Comparison of ENCODE assay signal across 12 cellular contexts in genomic region chr19:57269515-57270250, GRCh38. TPM values are rescaled to one million over a fixed set of nuclear protein-coding genes. Genes with fewer than 3 reads are reported as not detected.
DNase-seq lines count a peak whose midpoint lies in the region; ATAC-seq, FAIRE-seq and TF ChIP-seq lines count a peak whose summit lies in the region.
"Had no signal": no experiment of that assay in that cellular context is flagged by ENCODE, and none has a peak within 500 bp of the region (broad histone marks: within the 10 kb centered on the region; RNA-seq: fewer than 3 reads in every experiment).

No MANE protein-coding gene starts in this region.

- H3K9ac ChIP-seq in OCI-LY1 (ENCODE audit: low read length) (no peak overlapping the region), fibroblast of lung (ENCODE audit: insufficient read depth, low read length) (no peak overlapping the region)

- H3K27ac ChIP-seq in A549 = no peak overlapping the region
- H3K27ac ChIP-seq in OCI-LY1 (ENCODE audit: low read depth, low read length, poor library complexity, severe bottlenecking) = peak overlapping the region; percentile 62
- no peak overlapping the region for H3K27ac ChIP-seq in fibroblast of lung (ENCODE audit: insufficient read depth, low read length)
- H3K27ac ChIP-seq: adrenal gland, upper lobe of left lung had no signal

- no peak for DNase-seq in A549 (ENCODE audit: low read depth in 1 of 2, low spot score in 1 of 2)
- peak; percentile 75 to 96 for DNase-seq in fibroblast of lung (ENCODE audit: low read depth in 2 of 2)
- DNase-seq in NCI-H2107 treated with DMSO at 0.1 percent for 48 hours (lab: John Stamatoyannopoulos, UW; ENCODE audit: unreplicated experiment) = no peak
- DNase-seq in stimulated activated CD4-positive, alpha-beta T cell treated with anti-CD3 and anti-CD28 coated beads, Interleukin-15, amount 100 ng/mL, for 24 hours = no peak
- no peak for DNase-seq in posterior vena cava (ENCODE audit: low spot score)
- DNase-seq: adrenal gland, DMS79, spleen, upper lobe of left lung had no signal

- TF ChIP-seq EP300 in A549 (IDR thresholded peaks at IDR 0.05) = no peak

- H2AFZ ChIP-seq in OCI-LY1 (ENCODE audit: low read length) (peak overlapping the region; percentile 70; the same call in 1 of the 2 replicates), fibroblast of lung (ENCODE audit: low read length) (no peak overlapping the region)

- H3K9me3 ChIP-seq in A549 = peaks cover 76% of the 10 kb centered on the region
- H3K9me3 ChIP-seq in OCI-LY1 (ENCODE audit: low read length) = no peaks in the 10 kb centered on the region
- H3K9me3 ChIP-seq in fibroblast of lung (ENCODE audit: control insufficient read depth, insufficient read depth, low read depth, low read length) = no peaks in the 10 kb centered on the region
- H3K9me3 ChIP-seq: adrenal gland, spleen, upper lobe of left lung had no signal

- CTCF ChIA-PET in A549 (lab: Yijun Ruan, JAX) = no interaction called here

- intact Hi-C loops in posterior vena cava (cut with DNase I) = no loop called here

- ATAC-seq in A549 (peak; percentile 39 to 49; a peak in 2 of 6 replicates), GM18511 (IDR thresholded peaks at IDR 0.05; ENCODE audit: unreplicated experiment) (peak; percentile 71), HG02759 (IDR thresholded peaks at IDR 0.05; ENCODE audit: unreplicated experiment) (no peak)

- no peaks in the 10 kb centered on the region for H3K4me1 ChIP-seq in A549
- H3K4me1 ChIP-seq in OCI-LY1 (ENCODE audit: insufficient read depth, low read length, severe bottlenecking) = peaks cover 10% of the 10 kb centered on the region
- peaks cover 5% of the 10 kb centered on the region for H3K4me1 ChIP-seq in fibroblast of lung (ENCODE audit: control insufficient read depth, extremely low read depth, insufficient read depth, low read length)
- H3K4me1 ChIP-seq: spleen, upper lobe of left lung had no signal

- no peaks in the 10 kb centered on the region for H3K9me2 ChIP-seq in OCI-LY1 (ENCODE audit: low read depth, low read length)

- H3K36me3 ChIP-seq in OCI-LY1 (ENCODE audit: insufficient read depth, low read length) (peaks cover 20% of the 10 kb centered on the region), fibroblast of lung (ENCODE audit: control insufficient read depth, insufficient read depth, low read length) (no peaks in the 10 kb centered on the region)
- H3K36me3 ChIP-seq: adrenal gland had no signal

- H3K4me3 ChIP-seq in A549 = no peak overlapping the region
- peak overlapping the region; percentile 7 for H3K4me3 ChIP-seq in OCI-LY1 (ENCODE audit: low read depth, low read length, poor library complexity, severe bottlenecking)
- no peak overlapping the region for H3K4me3 ChIP-seq in fibroblast of lung (replicated peaks in 1 of 4; ENCODE audit: control extremely low read depth in 1 of 4, insufficient read depth in 1 of 4, low read depth in 3 of 4, low read length in 4 of 4)
- H3K4me3 ChIP-seq: adrenal gland, spleen, upper lobe of left lung had no signal

- H3K4me2 ChIP-seq in A549 (no peak overlapping the region), OCI-LY1 (ENCODE audit: low read length) (peak overlapping the region; percentile 45), fibroblast of lung (ENCODE audit: extremely low read depth, insufficient read depth, low read length) (peak overlapping the region; percentile 23)

- H4K20me1 ChIP-seq in OCI-LY1 (ENCODE audit: insufficient read depth, low read length) = no peaks in the 10 kb centered on the region
- no peaks in the 10 kb centered on the region for H4K20me1 ChIP-seq in fibroblast of lung (ENCODE audit: control insufficient read depth, extremely low read depth, insufficient read depth, low read length)

- POLR2A ChIA-PET in A549 (lab: Yijun Ruan, JAX) = interaction anchor here (0.7 kb wide), 1 partner anchor 524 kb away, joined by 3 read pairs; no protein-coding TSS in a partner anchor

- no peak for TF ChIP-seq CTCF in A549 (IDR thresholded peaks at IDR 0.05)
- no peak for TF ChIP-seq CTCF in OCI-LY1 (IDR thresholded peaks at IDR 0.05; ENCODE audit: low read length)
- TF ChIP-seq CTCF in fibroblast of lung (conservative IDR thresholded peaks at IDR 0.05 in 1 of 2, IDR thresholded peaks at IDR 0.05 in 1 of 2; ENCODE audit: low read depth in 1 of 2, low read length in 2 of 2) = no peak

- no peaks in the 10 kb centered on the region for H3K27me3 ChIP-seq in OCI-LY1 (ENCODE audit: insufficient read depth, low read length)
- no peaks in the 10 kb centered on the region for H3K27me3 ChIP-seq in fibroblast of lung (ENCODE audit: control insufficient read depth, insufficient read depth, low read length)
- H3K27me3 ChIP-seq: adrenal gland, spleen, upper lobe of left lung had no signal

- no peak for TF ChIP-seq POLR2A in A549 (IDR thresholded peaks at IDR 0.05; ENCODE audit: low read length)

- 75% methylated on average over 4 of the region's 4 CpGs for WGBS in A549 (ENCODE audit: missing lambda C conversion rate)

- peak; percentile 59 for FAIRE-seq in A549 (lab: Jason Lieb, UNC)

- H3K79me2 ChIP-seq in OCI-LY1 (ENCODE audit: insufficient read depth, low read length) = no peaks in the 10 kb centered on the region
- no peaks in the 10 kb centered on the region for H3K79me2 ChIP-seq in fibroblast of lung (ENCODE audit: control insufficient read depth, insufficient read depth, low read length)

- no peaks in the 10 kb centered on the region for H3F3A ChIP-seq in OCI-LY1 (ENCODE audit: insufficient read depth, low read length)

- no peak for TF ChIP-seq RAD21 in A549 (conservative IDR thresholded peaks at IDR 0.05 in 1 of 2, IDR thresholded peaks at IDR 0.05 in 1 of 2)

TF ChIP-seq in A549, 52 proteins besides CTCF, POLR2A, EP300 and RAD21 (continues in another document):
- TF ChIP-seq USF2 (IDR thresholded peaks at IDR 0.05) = no peak
- TF ChIP-seq PBX3 (IDR thresholded peaks at IDR 0.05) = no peak
- no peak for TF ChIP-seq SMC3 (IDR thresholded peaks at IDR 0.05)
- TF ChIP-seq HOXA7 (CRISPR knock-in tag; IDR thresholded peaks at IDR 0.05) = no peak
- no peak for TF ChIP-seq RFX5 (IDR thresholded peaks at IDR 0.05)

RNA-seq across cellular contexts. Expression of gene ZNF460, which starts 10.6 kb away (rescaled TPM):
- polyA plus RNA-seq in A549 (2011; rRNA removed) (16.1 and 23.4 TPM in 2 replicates), A549 (2017; fragmentation: RNase III; extraction: RNeasy Plus Mini Kit Qiagen cat#74134 plus additional on column Dnase treatment) (0.50 to 0.63 TPM (median 0.58 TPM) in 3 replicates), fibroblast of lung (7.2 and 13.1 TPM in 2 replicates)
- 2.0 and 2.4 TPM in 2 replicates for polyA plus RNA-seq in A549 (2012; cell fraction: cytosol; rRNA removed)
- 2.0 and 2.7 TPM in 2 replicates for polyA plus RNA-seq in A549 (2012; cell fraction: nucleus; rRNA removed)
- polyA minus RNA-seq in A549 (2011; rRNA and poly(A)+ RNA removed) = 274 and 308 TPM in 2 replicates
- total RNA-seq in fibroblast of lung (78.1 and 80.9 TPM in 2 replicates), posterior vena cava (10 to 100 TPM; 46.6 to 49.7 TPM)
- polyA plus RNA-seq in fibroblast of lung (2012) = 0.78 and 1.2 TPM in 2 replicates
- polyA minus RNA-seq in fibroblast of lung (ENCODE audit: low replicate concordance) = 46.1 and 81.1 TPM in 2 replicates

RNA-seq across cellular contexts. Expression of gene ZNF805, which starts 29.3 kb away (rescaled TPM):
- polyA plus RNA-seq in A549 (2011; rRNA removed) (5.6 and 6.6 TPM in 2 replicates), A549 (2017; fragmentation: RNase III; extraction: RNeasy Plus Mini Kit Qiagen cat#74134 plus additional on column Dnase treatment) (1.1 to 1.5 TPM (median 1.5 TPM) in 3 replicates), fibroblast of lung (5.6 and 8.1 TPM in 2 replicates)
- polyA plus RNA-seq in A549 (2012; cell fraction: cytosol; rRNA removed) = 0.96 and 1.3 TPM in 2 replicates
- polyA plus RNA-seq in A549 (2012; cell fraction: nucleus; rRNA removed) = 0.68 and 0.78 TPM in 2 replicates
- 41.2 and 50.8 TPM in 2 replicates for polyA minus RNA-seq in A549 (2011; rRNA and poly(A)+ RNA removed)
- total RNA-seq in fibroblast of lung (33.4 and 40.6 TPM in 2 replicates), posterior vena cava (10 to 100 TPM; 12.9 to 15.5 TPM)
- 1.5 and 2.9 TPM in 2 replicates for polyA plus RNA-seq in fibroblast of lung (2012)
- 13.6 and 17.2 TPM in 2 replicates for polyA minus RNA-seq in fibroblast of lung (ENCODE audit: low replicate concordance)

RNA-seq across cellular contexts. Expression of gene AURKC, which starts 38.9 kb away (rescaled TPM):
- 0.83 and 0.96 TPM in 2 replicates for polyA plus RNA-seq in A549 (2011; rRNA removed)
- polyA plus RNA-seq in A549 (2012; cell fraction: cytosol; rRNA removed) = 0.45 and 0.51 TPM in 2 replicates
- 0.91 and 1.2 TPM in 2 replicates for polyA plus RNA-seq in A549 (2012; cell fraction: nucleus; rRNA removed)
- polyA plus RNA-seq in A549 (2017; fragmentation: RNase III; extraction: RNeasy Plus Mini Kit Qiagen cat#74134 plus additional on column Dnase treatment) = 0.27 to 0.43 TPM (median 0.34 TPM) in 3 replicates
- 0.63 TPM in 1 of 2 replicates, not detected in the other for polyA minus RNA-seq in A549 (2011; rRNA and poly(A)+ RNA removed)
- total RNA-seq in fibroblast of lung = 0.50 and 0.77 TPM in 2 replicates
- polyA plus RNA-seq in fibroblast of lung = 0.59 and 1.4 TPM in 2 replicates
- polyA plus RNA-seq in fibroblast of lung (2012) = 0.69 and 0.78 TPM in 2 replicates
- 1.0 TPM in 1 of 2 replicates, not detected in the other for polyA minus RNA-seq in fibroblast of lung (ENCODE audit: low replicate concordance)
- 1 to 10 TPM; 1.6 to 2.0 TPM for total RNA-seq in posterior vena cava

RNA-seq across cellular contexts. Expression of gene ZNF543, which starts 50.6 kb away (rescaled TPM):
- 3.9 and 4.4 TPM in 2 replicates for polyA plus RNA-seq in A549 (2011; rRNA removed)
- polyA plus RNA-seq in A549 (2012; cell fraction: cytosol; rRNA removed) = 0.77 and 1.0 TPM in 2 replicates
- 0.47 and 1.0 TPM in 2 replicates for polyA plus RNA-seq in A549 (2012; cell fraction: nucleus; rRNA removed)
- 1.4 to 1.5 TPM (median 1.4 TPM) in 3 replicates for polyA plus RNA-seq in A549 (2017; fragmentation: RNase III; extraction: RNeasy Plus Mini Kit Qiagen cat#74134 plus additional on column Dnase treatment)
- polyA minus RNA-seq in A549 (2011; rRNA and poly(A)+ RNA removed) = 11.8 TPM in 2 replicates
- total RNA-seq in fibroblast of lung = 10.5 and 12.9 TPM in 2 replicates
- polyA plus RNA-seq in fibroblast of lung = 2.8 and 3.0 TPM in 2 replicates
- polyA plus RNA-seq in fibroblast of lung (2012) = 1.5 TPM in 2 replicates
- 2.4 and 4.1 TPM in 2 replicates for polyA minus RNA-seq in fibroblast of lung (ENCODE audit: low replicate concordance)
- total RNA-seq in posterior vena cava = 1 to 10 TPM; 5.0 to 6.8 TPM

Comparison
In these comparisons a context has a peak if more than half of its experiments do, and no peak if none do; other contexts are left out.
1. DNase-seq: peak in fibroblast of lung (2 of 2); none in A549 (0 of 2), NCI-H2107 treated with DMSO at 0.1 percent for 48 hours (single experiment), stimulated activated CD4-positive, alpha-beta T cell treated with anti-CD3 and anti-CD28 coated beads, Interleukin-15, amount 100 ng/mL, for 24 hours (single experiment) and posterior vena cava (single experiment).